ENCODE assay signal across 8 cellular contexts in the genomic region with DNA sequence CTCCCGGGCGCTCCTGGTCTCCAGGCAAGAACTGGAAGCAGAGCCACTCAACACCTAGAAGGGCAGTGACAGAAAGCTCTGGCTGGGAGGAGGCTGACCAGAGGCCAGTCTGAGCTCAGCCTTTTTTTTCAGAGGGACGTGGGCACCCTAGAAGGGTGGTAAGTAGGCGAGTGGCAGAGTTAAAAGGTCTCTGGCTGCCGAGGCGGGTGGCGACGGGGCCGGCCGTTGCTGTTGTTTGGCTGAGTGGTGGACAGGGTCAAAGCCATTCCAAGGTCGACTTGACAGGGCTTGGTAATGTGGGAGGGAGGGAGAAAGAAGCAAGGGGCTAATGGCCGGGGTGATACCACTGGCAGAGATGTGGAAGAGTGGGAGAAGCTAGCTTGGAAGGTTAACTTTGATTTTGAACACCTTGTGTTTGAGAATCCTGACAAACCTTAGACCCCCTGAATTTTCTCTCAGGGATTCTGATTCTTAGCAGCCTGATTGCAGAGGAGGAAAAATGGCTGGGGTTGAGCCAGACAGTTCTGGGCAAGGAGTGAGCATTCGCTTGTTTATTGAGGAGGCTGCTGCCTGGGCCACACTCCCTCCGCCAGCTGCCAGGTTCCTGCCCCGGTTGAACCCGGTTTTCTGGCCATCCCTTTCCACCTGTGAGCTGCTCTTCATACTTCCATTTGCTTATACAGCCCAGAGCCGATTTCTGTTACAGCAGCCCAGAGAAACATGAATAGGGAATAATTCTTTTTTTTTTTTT. TPM values are rescaled to one million over a fixed set of nuclear protein-coding genes. Genes with fewer than 3 reads are reported as not detected.
DNase-seq lines count a peak whose midpoint lies in the region; ATAC-seq and TF ChIP-seq lines count a peak whose summit lies in the region.

No MANE protein-coding gene starts in this region.

- peaks cover 0 to 8% (median 2%) of the 10 kb centered on the region in 3 donors for H3K4me1 Mint-ChIP-seq in IgD-negative memory B cell

- H3K27ac Mint-ChIP-seq in IgD-negative memory B cell: peak overlapping the region in 2 of 3 donors; percentile 35 to 88

- H3K4me1 ChIP-seq in colonic mucosa (peaks cover 6% of the 10 kb centered on the region), mucosa of descending colon (ENCODE audit: low read depth) (peaks cover 11% of the 10 kb centered on the region)

- intact Hi-C loops in colonic mucosa (cut with DNase I) (loop anchor here (5.0 to 10.0 kb wide), 2 partner anchors 41 to 51 kb away; no protein-coding TSS in a partner anchor), mucosa of descending colon (cut with DNase I, micrococcal nuclease) (no loop called here)

- CTCF ChIA-PET in AG04450 (lab: Charles Lee): interaction anchor here (0.6 to 2.1 kb wide), 26 partner anchors 9 to 206 kb away, joined by 3 to 27 read pairs (median 6); a partner anchor contains a TSS

- H3K27me3 ChIP-seq in AG04450 (ENCODE audit: control insufficient read depth, insufficient read depth, low read length) (peaks cover 18% of the 10 kb centered on the region), colonic mucosa (no peaks in the 10 kb centered on the region)

- DNase-seq in AG04450 (ENCODE audit: low read depth, low spot score) (no peak), colonic mucosa (no peak), mucosa of descending colon (peak in 2 of 3 donors; percentile 49 to 62), GOT3 (lab: John Stamatoyannopoulos, UW) (no peak), occipital lobe (lab: John Stamatoyannopoulos, UW) (no peak), dedifferentiated amniotic fluid mesenchymal stem cell (ENCODE audit: extremely low spot score) (no peak)
- no peak for DNase-seq in activated CD8-positive, alpha-beta memory T cell treated with anti-CD3 and anti-CD28 coated beads, Interleukin-2, amount 50 U/mL, for 48 hours

- H3K9me3 Mint-ChIP-seq in IgD-negative memory B cell: no peaks in the 10 kb centered on the region

- H3K27me3 Mint-ChIP-seq in IgD-negative memory B cell: peaks cover 4% of the 10 kb centered on the region

- H3K27ac ChIP-seq in AG04450 (ENCODE audit: low read depth, low read length): no peak overlapping the region
- peak overlapping the region; percentile 73 for H3K27ac ChIP-seq in colonic mucosa

- H3K9ac ChIP-seq in colonic mucosa (ENCODE audit: low read depth in 2 of 2, low read length in 2 of 2): peak overlapping the region; percentile 72 to 99

- peak overlapping the region; percentile 70 for H3K4me3 ChIP-seq in AG04450 (ENCODE audit: low read depth, low read length)
- H3K4me3 ChIP-seq in colonic mucosa: peak overlapping the region; percentile 42
- peak overlapping the region; percentile 42 for H3K4me3 ChIP-seq in mucosa of descending colon

- peak overlapping the region; percentile 85 to 95 (median 93) for H3K4me3 Mint-ChIP-seq in IgD-negative memory B cell

- TF ChIP-seq CTCF in AG04450 (IDR thresholded peaks at IDR 0.05; ENCODE audit: low read depth, low read length) (no peak), colonic mucosa (IDR thresholded peaks at IDR 0.05) (no peak), mucosa of descending colon (IDR thresholded peaks at IDR 0.05) (no peak)

- H3K36me3 Mint-ChIP-seq in IgD-negative memory B cell: peaks cover 6% of the 10 kb centered on the region

- H3K9me3 ChIP-seq in AG04450 (ENCODE audit: control insufficient read depth, insufficient read depth, low read length): no peaks in the 10 kb centered on the region; the same call in 1 of the 2 replicates
- no peaks in the 10 kb centered on the region for H3K9me3 ChIP-seq in colonic mucosa
- no peaks in the 10 kb centered on the region for H3K9me3 ChIP-seq in mucosa of descending colon

- peak; percentile 21 for ATAC-seq in mucosa of descending colon

- H3K36me3 ChIP-seq in colonic mucosa (no peaks in the 10 kb centered on the region), mucosa of descending colon (ENCODE audit: low read depth) (no peaks in the 10 kb centered on the region)

- POLR2A ChIA-PET in AG04450 (lab: Yijun Ruan, JAX): interaction anchor here (0.6 to 0.9 kb wide), 2 partner anchors 38 to 52 kb away, joined by 3 to 4 read pairs; no protein-coding TSS in a partner anchor

RNA-seq across cellular contexts. Expression of a gene that starts 0.9 kb away (rescaled TPM):
- polyA plus RNA-seq in AG04450 (2011; rRNA removed): not detected in 2 replicates
- not detected in 2 replicates for polyA minus RNA-seq in AG04450 (2011; rRNA and poly(A)+ RNA removed)
- polyA plus RNA-seq in IgD-negative memory B cell: not detected
- total RNA-seq in colonic mucosa: not detected
- not detected for total RNA-seq in mucosa of descending colon
- total RNA-seq in occipital lobe: not detected

RNA-seq across cellular contexts. Expression of a gene that starts 14.6 kb away (rescaled TPM):
- polyA plus RNA-seq in AG04450 (2011; rRNA removed) (0.99 and 1.2 TPM in 2 replicates), IgD-negative memory B cell (1.6 TPM)
- polyA minus RNA-seq in AG04450 (2011; rRNA and poly(A)+ RNA removed): 0.92 and 1.5 TPM in 2 replicates
- total RNA-seq in colonic mucosa (10 to 100 TPM; 20.1 to 21.7 TPM), mucosa of descending colon (10 to 100 TPM; 24.5 to 51.6 (median 29.9) TPM), occipital lobe (6.7 TPM)

RNA-seq across cellular contexts. Expression of a gene that starts 17.9 kb away (rescaled TPM):
- polyA plus RNA-seq in AG04450 (2011; rRNA removed) (0.02 and 0.04 TPM in 2 replicates), IgD-negative memory B cell (4.7 TPM)
- polyA minus RNA-seq in AG04450 (2011; rRNA and poly(A)+ RNA removed): 0.09 TPM in 2 replicates
- total RNA-seq in colonic mucosa (under 1 TPM; 0.07 to 0.16 TPM), mucosa of descending colon (1 to 10 TPM in 1 of 3 donors, under 1 TPM in 1, not detected in 1; 0.55 to 1.7 TPM), occipital lobe (not detected)

RNA-seq across cellular contexts. Expression of a gene that starts 19.1 kb away (rescaled TPM):
- 22.5 and 28.2 TPM in 2 replicates for polyA plus RNA-seq in AG04450 (2011; rRNA removed)
- 7.6 and 11.4 TPM in 2 replicates for polyA minus RNA-seq in AG04450 (2011; rRNA and poly(A)+ RNA removed)
- 38.6 TPM for polyA plus RNA-seq in IgD-negative memory B cell
- 10 to 100 TPM; 52.6 to 89.7 TPM for total RNA-seq in colonic mucosa
- 10 to 100 TPM; 79.9 to 95.0 (median 80.9) TPM for total RNA-seq in mucosa of descending colon
- 24.8 TPM for total RNA-seq in occipital lobe

RNA-seq across cellular contexts. Expression of a gene that starts 33.8 kb away (rescaled TPM):
- polyA plus RNA-seq in AG04450 (2011; rRNA removed) (2.9 and 3.6 TPM in 2 replicates), IgD-negative memory B cell (56.8 TPM)
- 2.1 and 2.9 TPM in 2 replicates for polyA minus RNA-seq in AG04450 (2011; rRNA and poly(A)+ RNA removed)
- total RNA-seq in colonic mucosa (10 to 100 TPM; 22.6 to 28.0 TPM), mucosa of descending colon (10 to 100 TPM; 27.7 to 88.7 (median 34.8) TPM), occipital lobe (2.0 TPM)

Comparison
In these comparisons a context has a peak if more than half of its experiments do, and no peak if none do; other contexts are left out.
1. DNase-seq: peak in mucosa of descending colon (2 of 3); none in AG04450 (single experiment), colonic mucosa (single experiment), GOT3 (single experiment), occipital lobe (single experiment), dedifferentiated amniotic fluid mesenchymal stem cell (single experiment) and activated CD8-positive, alpha-beta memory T cell treated with anti-CD3 and anti-CD28 coated beads, Interleukin-2, amount 50 U/mL, for 48 hours (single experiment).
2. Peak in every context shown above with its lines, with median percentiles within 50 percentile points of each other: H3K4me3 ChIP-seq.